2 cellular contexts compared by ENCODE assay signal in the genomic region with DNA sequence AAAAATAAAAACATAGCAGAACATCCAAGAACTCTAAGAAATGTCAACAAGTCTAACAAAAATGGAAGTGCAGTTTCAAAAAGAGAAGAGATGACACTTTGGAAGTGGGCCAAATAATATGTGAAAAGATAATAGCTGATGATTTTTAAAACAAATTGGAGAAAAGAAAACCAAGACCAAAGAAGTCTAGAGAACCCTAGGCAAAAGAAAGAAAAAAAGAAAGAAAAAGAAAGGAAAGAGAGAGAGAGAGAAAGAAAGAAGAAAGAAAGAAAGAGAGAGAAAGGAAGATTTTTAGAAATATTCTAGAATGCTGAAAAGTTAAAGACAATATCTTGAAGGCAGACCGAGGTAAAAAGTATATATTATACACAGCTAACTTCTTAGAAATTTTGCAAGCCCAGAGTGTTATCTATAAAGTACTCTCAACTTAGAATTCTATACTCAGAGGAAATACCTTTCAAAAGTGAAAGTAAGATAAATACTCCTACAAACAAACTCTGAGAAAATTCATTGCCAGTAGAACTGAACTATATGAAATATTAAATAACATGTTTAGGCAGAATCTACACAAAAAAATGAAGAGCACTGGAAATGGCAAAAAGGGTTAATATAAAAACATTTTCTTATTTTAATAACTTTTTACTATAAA.
TF ChIP-seq lines count a peak whose summit lies in the region.

No MANE protein-coding gene starts in this region.

TF ChIP-seq in IMR-90, 13 proteins besides CTCF, POLR2A, EP300 and RAD21 (continued from another document):
- no peak for TF ChIP-seq RFX5 (IDR thresholded peaks at IDR 0.05; ENCODE audit: low read depth, low read length)

TF ChIP-seq in SK-N-SH, 30 proteins besides CTCF, POLR2A, EP300 and RAD21 (continued from another document):
- TF ChIP-seq POLR2AphosphoS5 (IDR thresholded peaks at IDR 0.05; ENCODE audit: low read depth, low read length), result no peak
